1 cellular context compared by ENCODE assay signal in the genomic region with DNA sequence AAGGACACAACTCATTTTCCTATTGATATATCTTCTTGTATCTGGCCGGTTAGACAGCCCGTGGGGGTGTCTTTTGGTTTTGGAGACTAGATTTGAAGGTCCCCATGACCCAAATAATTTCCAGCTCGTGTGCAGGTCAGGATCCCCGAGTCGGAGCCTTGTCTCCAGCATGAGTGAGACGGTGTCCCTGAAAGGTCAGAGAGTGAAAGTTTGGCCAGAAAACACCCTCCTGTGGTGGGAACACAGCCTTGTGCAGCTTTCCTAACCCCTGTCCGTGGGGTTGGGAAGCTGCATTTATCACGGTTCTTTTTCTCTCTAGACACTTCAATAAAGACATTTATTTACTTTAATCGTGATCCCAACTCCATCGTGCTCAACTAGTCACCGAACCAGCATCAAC.
TF ChIP-seq lines count a peak whose summit lies in the region.

No MANE protein-coding gene starts in this region.

TF ChIP-seq in H1, 55 proteins besides CTCF, POLR2A, EP300 and RAD21:
- no peak for TF ChIP-seq FOSL1 (IDR thresholded peaks at IDR 0.05; ENCODE audit: insufficient read depth, low read depth, low read length)
- no peak for TF ChIP-seq TBP (IDR thresholded peaks at IDR 0.05; ENCODE audit: low read depth, low read length)
- TF ChIP-seq BRCA1 (IDR thresholded peaks at IDR 0.05; ENCODE audit: low read depth, low read length): no peak
- no peak for TF ChIP-seq CTBP2 (IDR thresholded peaks at IDR 0.05; ENCODE audit: borderline replicate concordance, insufficient read depth, insufficient read length, low read length)
- no peak for TF ChIP-seq SIN3A (conservative IDR thresholded peaks at IDR 0.05 in 1 of 2, IDR thresholded peaks at IDR 0.05 in 1 of 2; ENCODE audit: low read depth in 1 of 2, low read length in 2 of 2)
- TF ChIP-seq, protein P1, sequence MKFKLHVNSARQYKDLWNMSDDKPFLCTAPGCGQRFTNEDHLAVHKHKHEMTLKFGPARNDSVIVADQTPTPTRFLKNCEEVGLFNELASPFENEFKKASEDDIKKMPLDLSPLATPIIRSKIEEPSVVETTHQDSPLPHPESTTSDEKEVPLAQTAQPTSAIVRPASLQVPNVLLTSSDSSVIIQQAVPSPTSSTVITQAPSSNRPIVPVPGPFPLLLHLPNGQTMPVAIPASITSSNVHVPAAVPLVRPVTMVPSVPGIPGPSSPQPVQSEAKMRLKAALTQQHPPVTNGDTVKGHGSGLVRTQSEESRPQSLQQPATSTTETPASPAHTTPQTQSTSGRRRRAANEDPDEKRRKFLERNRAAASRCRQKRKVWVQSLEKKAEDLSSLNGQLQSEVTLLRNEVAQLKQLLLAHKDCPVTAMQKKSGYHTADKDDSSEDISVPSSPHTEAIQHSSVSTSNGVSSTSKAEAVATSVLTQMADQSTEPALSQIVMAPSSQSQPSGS (IDR thresholded peaks at IDR 0.05; ENCODE audit: low read length): no peak
- no peak for TF ChIP-seq TAF1 (IDR thresholded peaks at IDR 0.05; ENCODE audit: low read depth, low read length)
- TF ChIP-seq, protein P2, sequence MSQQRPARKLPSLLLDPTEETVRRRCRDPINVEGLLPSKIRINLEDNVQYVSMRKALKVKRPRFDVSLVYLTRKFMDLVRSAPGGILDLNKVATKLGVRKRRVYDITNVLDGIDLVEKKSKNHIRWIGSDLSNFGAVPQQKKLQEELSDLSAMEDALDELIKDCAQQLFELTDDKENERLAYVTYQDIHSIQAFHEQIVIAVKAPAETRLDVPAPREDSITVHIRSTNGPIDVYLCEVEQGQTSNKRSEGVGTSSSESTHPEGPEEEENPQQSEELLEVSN (IDR thresholded peaks at IDR 0.05): no peak
